Comparison of ENCODE assay signal across 12 cellular contexts in the genomic region with DNA sequence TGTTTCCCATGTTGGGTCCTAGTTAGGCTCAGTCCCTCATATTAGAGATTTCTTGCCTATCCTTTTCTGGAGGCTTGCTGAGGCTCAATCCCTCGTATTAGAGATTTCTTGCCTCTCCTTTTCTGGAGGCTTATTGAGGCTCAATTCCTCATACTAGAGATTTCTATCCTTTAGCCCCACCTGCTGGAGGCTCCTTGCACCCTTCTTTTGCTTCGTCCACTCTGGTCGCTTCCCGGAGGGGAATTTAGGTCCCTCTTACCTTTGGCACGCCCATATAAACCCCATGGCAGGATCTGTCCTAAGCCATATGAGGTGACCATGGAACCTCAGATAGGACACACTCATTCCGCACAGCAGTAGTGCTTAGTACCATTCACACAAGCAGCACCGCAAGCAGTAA. TPM values are rescaled to one million over a fixed set of nuclear protein-coding genes. Genes with fewer than 3 reads are reported as not detected.
DNase-seq lines count a peak whose midpoint lies in the region; ATAC-seq, FAIRE-seq and TF ChIP-seq lines count a peak whose summit lies in the region.
"Had no signal": no experiment of that assay in that cellular context is flagged by ENCODE, and none has a peak within 500 bp of the region (broad histone marks: within the 10 kb centered on the region; RNA-seq: fewer than 3 reads in every experiment).

No MANE protein-coding gene starts in this region.

- TF ChIP-seq CTCF in NB4 (IDR thresholded peaks at IDR 0.05; ENCODE audit: low read depth, low read length): peak; percentile 36
- TF ChIP-seq CTCF in pancreas (IDR thresholded peaks at IDR 0.05): peak in 2 of 4 donors; percentile 14 to 21
- TF ChIP-seq CTCF in mesothelial cell of epicardium (IDR thresholded peaks at IDR 0.05; ENCODE audit: unreplicated experiment): no peak

- 73 to 82% methylated on average over 7 of the region's 7 CpGs for WGBS in pancreas, 2 donors

- ATAC-seq in pancreas: peak in 3 of 4 donors; percentile 47 to 69 (median 69)
- no peak for ATAC-seq in activated CD8-positive, alpha-beta memory T cell treated with anti-CD3 and anti-CD28 coated beads, Interleukin-2, amount 10 ng/mL, durations not matched to agents 7 days and 5 days

- no peak overlapping the region for H3K4me3 ChIP-seq in NB4 (ENCODE audit: low read depth, low read length)
- H3K4me3 ChIP-seq in pancreas: no peak overlapping the region
- H3K4me3 ChIP-seq: colonic mucosa, lung had no signal

- H3K27ac Mint-ChIP-seq in activated CD8-positive, alpha-beta memory T cell treated with anti-CD3 and anti-CD28 coated beads, Interleukin-2, amount 10 ng/mL, durations not matched to agents 7 days and 5 days: no peak overlapping the region
- H3K27ac Mint-ChIP-seq in mesothelial cell of epicardium: no peak overlapping the region
- H3K27ac Mint-ChIP-seq: B cell had no signal

- H3K9me3 Mint-ChIP-seq in activated CD8-positive, alpha-beta memory T cell treated with anti-CD3 and anti-CD28 coated beads, Interleukin-2, amount 10 ng/mL, durations not matched to agents 7 days and 5 days (ENCODE audit: low read depth): peaks cover 6% of the 10 kb centered on the region
- H3K9me3 Mint-ChIP-seq in mesothelial cell of epicardium: peaks cover 21% of the 10 kb centered on the region

- no peak for TF ChIP-seq POLR2A in NB4 (IDR thresholded peaks at IDR 0.05; ENCODE audit: extremely low read depth, insufficient read length)

- peaks cover 9% of the 10 kb centered on the region for H3K4me1 Mint-ChIP-seq in activated CD8-positive, alpha-beta memory T cell treated with anti-CD3 and anti-CD28 coated beads, Interleukin-2, amount 10 ng/mL, durations not matched to agents 7 days and 5 days
- no peaks in the 10 kb centered on the region for H3K4me1 Mint-ChIP-seq in mesothelial cell of epicardium

- H3K4me1 ChIP-seq in pancreas: no peaks in the 10 kb centered on the region
- H3K4me1 ChIP-seq: colonic mucosa had no signal

- peaks cover 17% of the 10 kb centered on the region for H3K36me3 Mint-ChIP-seq in activated CD8-positive, alpha-beta memory T cell treated with anti-CD3 and anti-CD28 coated beads, Interleukin-2, amount 10 ng/mL, durations not matched to agents 7 days and 5 days
- peaks cover 24% of the 10 kb centered on the region for H3K36me3 Mint-ChIP-seq in mesothelial cell of epicardium

- CTCF ChIA-PET in activated CD8-positive, alpha-beta memory T cell treated with anti-CD3 and anti-CD28 coated beads, Interleukin-2, amount 10 ng/mL, durations not matched to agents 7 days and 5 days (lab: Charles Lee): no interaction called here

- peak; percentile 14 to 17 for DNase-seq in SHP77 (lab: John Stamatoyannopoulos, UW)
- DNase-seq in SHP77 treated with DMSO at 0.1 percent for 48 hours (lab: John Stamatoyannopoulos, UW): no peak
- DNase-seq in NB4 (ENCODE audit: low read depth): peak; percentile 42
- DNase-seq in ecto neural progenitor cell (ENCODE audit: low spot score): peak; percentile 68
- DNase-seq in pancreas: peak in 1 of 6 donors; percentile 42
- DNase-seq in activated CD8-positive, alpha-beta memory T cell treated with anti-CD3 and anti-CD28 coated beads, Interleukin-2, amount 10 ng/mL, durations not matched to agents 7 days and 5 days: no peak
- no peak for DNase-seq in germinal center (ENCODE audit: low spot score)
- no peak for DNase-seq in mesothelial cell of epicardium (ENCODE audit: low spot score in 2 of 2, unreplicated experiment in 2 of 2)
- DNase-seq: colonic mucosa, SIG-M5 had no signal

- H3K27me3 Mint-ChIP-seq in activated CD8-positive, alpha-beta memory T cell treated with anti-CD3 and anti-CD28 coated beads, Interleukin-2, amount 10 ng/mL, durations not matched to agents 7 days and 5 days: no peaks in the 10 kb centered on the region
- no peaks in the 10 kb centered on the region for H3K27me3 Mint-ChIP-seq in mesothelial cell of epicardium (ENCODE audit: low read depth)
- H3K27me3 Mint-ChIP-seq: B cell had no signal

- H3K27ac ChIP-seq in pancreas: no peak overlapping the region
- H3K27ac ChIP-seq: colonic mucosa had no signal

- H3K27me3 ChIP-seq in pancreas: no peaks in the 10 kb centered on the region
- H3K27me3 ChIP-seq: colonic mucosa had no signal

- H3K4me3 Mint-ChIP-seq in activated CD8-positive, alpha-beta memory T cell treated with anti-CD3 and anti-CD28 coated beads, Interleukin-2, amount 10 ng/mL, durations not matched to agents 7 days and 5 days: no peak overlapping the region
- no peak overlapping the region for H3K4me3 Mint-ChIP-seq in mesothelial cell of epicardium
- H3K4me3 Mint-ChIP-seq: B cell had no signal

- FAIRE-seq in pancreas (lab: Jason Lieb, UNC): no peak

- H3K36me3 ChIP-seq in pancreas: no peaks in the 10 kb centered on the region
- H3K36me3 ChIP-seq: colonic mucosa had no signal

- no peaks in the 10 kb centered on the region for H3K9me3 ChIP-seq in pancreas
- H3K9me3 ChIP-seq: colonic mucosa had no signal

- intact Hi-C loops in pancreas (cut with DNase I): no loop called here

RNA-seq across cellular contexts. Expression of a gene that starts 15.9 kb away (rescaled TPM):
- 1 to 10 TPM in 1 of 6 donors, under 1 TPM in 5; 0.35 to 1.5 (median 0.49) TPM for total RNA-seq in pancreas
- 1 to 10 TPM; 3.5 to 7.3 TPM for polyA plus RNA-seq in pancreas
- 1 to 10 TPM; 2.3 to 2.5 TPM for total RNA-seq in activated CD8-positive, alpha-beta memory T cell treated with anti-CD3 and anti-CD28 coated beads, Interleukin-2, amount 10 ng/mL, durations not matched to agents 7 days and 5 days
- 6.3 to 7.2 TPM (median 6.4 TPM) in 3 replicates for total RNA-seq in mesothelial cell of epicardium

RNA-seq across cellular contexts. Expression of a gene that starts 24.1 kb away (rescaled TPM):
- total RNA-seq in pancreas (10 to 100 TPM; 16.8 to 32.4 (median 23.0) TPM), mesothelial cell of epicardium (52.6 to 54.2 TPM (median 53.4 TPM) in 3 replicates)
- polyA plus RNA-seq in pancreas: 10 to 100 TPM; 36.6 to 44.5 TPM
- total RNA-seq in activated CD8-positive, alpha-beta memory T cell treated with anti-CD3 and anti-CD28 coated beads, Interleukin-2, amount 10 ng/mL, durations not matched to agents 7 days and 5 days: 10 to 100 TPM; 75.9 to 91.6 TPM

RNA-seq across cellular contexts. Expression of a gene that starts 35.2 kb away (rescaled TPM):
- total RNA-seq in pancreas (10 to 100 TPM; 50.9 to 81.9 (median 58.1) TPM), mesothelial cell of epicardium (71.0 to 87.4 TPM (median 78.9 TPM) in 3 replicates)
- polyA plus RNA-seq in pancreas: 100 to 1,000 TPM in 1 of 2 donors, 10 to 100 TPM in 1; 53.1 to 119 TPM
- 10 to 100 TPM; 60.4 to 72.1 TPM for total RNA-seq in activated CD8-positive, alpha-beta memory T cell treated with anti-CD3 and anti-CD28 coated beads, Interleukin-2, amount 10 ng/mL, durations not matched to agents 7 days and 5 days

RNA-seq across cellular contexts. Expression of a gene that starts 40.7 kb away (rescaled TPM):
- total RNA-seq in pancreas: 1 to 10 TPM; 7.4 to 9.8 (median 9.5) TPM
- 10 to 100 TPM; 10.1 to 10.9 TPM for polyA plus RNA-seq in pancreas
- 1 to 10 TPM; 2.0 to 2.5 TPM for total RNA-seq in activated CD8-positive, alpha-beta memory T cell treated with anti-CD3 and anti-CD28 coated beads, Interleukin-2, amount 10 ng/mL, durations not matched to agents 7 days and 5 days
- total RNA-seq in mesothelial cell of epicardium: 7.8 to 8.3 TPM (median 8.1 TPM) in 3 replicates

RNA-seq across cellular contexts. Expression of a gene that starts 44.1 kb away (rescaled TPM):
- 10 to 100 TPM in 1 of 6 donors, 1 to 10 TPM in 5; 3.1 to 13.9 (median 5.7) TPM for total RNA-seq in pancreas
- 1 to 10 TPM; 3.2 to 7.9 TPM for polyA plus RNA-seq in pancreas
- 10 to 100 TPM; 23.1 to 27.1 TPM for total RNA-seq in activated CD8-positive, alpha-beta memory T cell treated with anti-CD3 and anti-CD28 coated beads, Interleukin-2, amount 10 ng/mL, durations not matched to agents 7 days and 5 days
- total RNA-seq in mesothelial cell of epicardium: 19.4 to 20.7 TPM (median 19.5 TPM) in 3 replicates

Comparison
In these comparisons a context has a peak if more than half of its experiments do, and no peak if none do; other contexts are left out.
1. DNase-seq: peak in SHP77 (2 of 2), NB4 (single experiment) and ecto neural progenitor cell (single experiment); none in SHP77 treated with DMSO at 0.1 percent for 48 hours (single experiment), activated CD8-positive, alpha-beta memory T cell treated with anti-CD3 and anti-CD28 coated beads, Interleukin-2, amount 10 ng/mL, durations not matched to agents 7 days and 5 days (single experiment), germinal center (single experiment) and mesothelial cell of epicardium (0 of 2).